ENCODE assay signal across 8 cellular contexts in the genomic region with DNA sequence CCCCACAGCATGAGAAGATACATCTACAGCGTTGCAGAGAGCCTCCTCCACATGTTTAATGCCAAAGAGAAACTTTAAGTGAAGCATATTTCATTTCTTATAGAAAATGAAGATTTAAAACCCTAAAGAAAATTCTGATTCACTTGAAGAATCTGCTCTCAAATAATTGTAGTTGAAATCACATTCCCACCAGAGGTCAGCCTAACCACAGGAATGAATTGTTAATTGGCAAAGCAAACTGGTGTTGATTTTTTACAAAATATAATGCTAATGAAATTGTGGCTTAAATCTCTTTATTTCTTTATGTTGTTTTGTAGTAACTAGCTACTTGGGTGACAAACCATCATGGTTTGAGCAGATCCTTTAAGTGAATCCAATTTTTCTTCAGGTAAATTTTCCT. TPM values are rescaled to one million over a fixed set of nuclear protein-coding genes. Genes with fewer than 3 reads are reported as not detected.
DNase-seq lines count a peak whose midpoint lies in the region; ATAC-seq and TF ChIP-seq lines count a peak whose summit lies in the region.

No MANE protein-coding gene starts in this region.

- DNase-seq in COLO668 (lab: John Stamatoyannopoulos, UW; ENCODE audit: unreplicated experiment) (peak; percentile 13), HFF-Myc (ENCODE audit: extremely low read depth, low read depth) (peak; percentile 7), adrenal gland (peak in 4 of 7 donors; percentile 11 to 30 (median 27)), right lobe of liver (no peak)
- no peak for DNase-seq in activated effector memory CD4-positive, alpha-beta T cell treated with anti-CD3 and anti-CD28 coated beads, Interleukin-2, amount 50 U/mL, for 16 hours

- no peaks in the 10 kb centered on the region for H3K9me3 ChIP-seq in adrenal gland (replicated peaks in 1 of 3)
- no peaks in the 10 kb centered on the region for H3K9me3 ChIP-seq in right lobe of liver

- H3K36me3 ChIP-seq in adrenal gland (replicated peaks in 1 of 2) (no peaks in the 10 kb centered on the region), right lobe of liver (no peaks in the 10 kb centered on the region)

- WGBS in adrenal gland, 4 donors: 20 to 25% (median 23%) methylated on average over 1 of the region's 1 CpG
- WGBS in right lobe of liver (ENCODE audit: insufficient coverage, low coverage, low lambda C conversion rate, missing lambda C conversion rate): 15% methylated on average over 1 of the region's 1 CpG

- no peak overlapping the region for H3K4me3 ChIP-seq in HFF-Myc (replicated peaks; ENCODE audit: low read depth, low read length)
- no peak overlapping the region for H3K4me3 ChIP-seq in adrenal gland
- H3K4me3 ChIP-seq in right lobe of liver: no peak overlapping the region

- ATAC-seq in right lobe of liver (no peak), HG03342 (IDR thresholded peaks at IDR 0.05; ENCODE audit: unreplicated experiment) (no peak), HG03135 (IDR thresholded peaks at IDR 0.05; ENCODE audit: unreplicated experiment) (no peak), HG02759 (IDR thresholded peaks at IDR 0.05; ENCODE audit: unreplicated experiment) (no peak)

- TF ChIP-seq POLR2A in adrenal gland (IDR thresholded peaks at IDR 0.05) (no peak), right lobe of liver (IDR thresholded peaks at IDR 0.05) (no peak)

- H3K4me1 ChIP-seq in adrenal gland (replicated peaks in 1 of 2) (no peaks in the 10 kb centered on the region), right lobe of liver (no peaks in the 10 kb centered on the region)

- TF ChIP-seq CTCF in HFF-Myc (IDR thresholded peaks at IDR 0.05; ENCODE audit: low read depth, low read length, missing control alignments) (peak; percentile 6), adrenal gland (IDR thresholded peaks at IDR 0.05) (peak in 5 of 6 experiments; percentile 21 to 62 (median 49)), right lobe of liver (IDR thresholded peaks at IDR 0.05) (peak; percentile 24 to 33 (median 29))

- intact Hi-C loops in adrenal gland (cut with DNase I) (loop anchor here in 1 of 2 donors (5.0 kb wide), 1 partner anchor 308 kb away; no protein-coding TSS in a partner anchor), right lobe of liver (cut with DNase I) (no loop called here)

- H3K27me3 ChIP-seq in adrenal gland (no peaks in the 10 kb centered on the region), right lobe of liver (no peaks in the 10 kb centered on the region)

- no peak overlapping the region for H3K27ac ChIP-seq in adrenal gland
- no peak overlapping the region for H3K27ac ChIP-seq in right lobe of liver

RNA-seq across cellular contexts. Expression of a gene that starts 31.1 kb away (rescaled TPM):
- total RNA-seq in adrenal gland (1 to 10 TPM in 7 of 8 donors, under 1 TPM in 1; 0.97 to 6.2 (median 3.7) TPM), right lobe of liver (under 1 TPM in 5 of 6 experiments, not detected in 1; 0.12 to 0.49 (median 0.18) TPM)
- 1 to 10 TPM in 2 of 3 donors, under 1 TPM in 1; 0.81 to 7.7 (median 1.5) TPM for polyA plus RNA-seq in adrenal gland

Comparison
In these comparisons a context has a peak if more than half of its experiments do, and no peak if none do; other contexts are left out.
1. DNase-seq: peak in COLO668 (single experiment), HFF-Myc (single experiment) and adrenal gland (4 of 7); none in right lobe of liver (0 of 3) and activated effector memory CD4-positive, alpha-beta T cell treated with anti-CD3 and anti-CD28 coated beads, Interleukin-2, amount 50 U/mL, for 16 hours (single experiment).
2. Peak in every context shown above with its lines, with median percentiles within 50 percentile points of each other: CTCF ChIP-seq.